In genomic region chr1:219236933-219237610, GRCh38 we compare ENCODE assay signal across 1 cellular context.
TF ChIP-seq lines count a peak whose summit lies in the region.

No MANE protein-coding gene starts in this region.

TF ChIP-seq in SK-N-SH treated with all-trans-retinoic acid at 6 μM for 48 hours, 23 proteins besides CTCF, POLR2A, EP300 and RAD21 (continued from another document):
- no peak for TF ChIP-seq TSHZ2 (CRISPR knock-in tag; IDR thresholded peaks at IDR 0.05)
- no peak for TF ChIP-seq POU6F1 (CRISPR knock-in tag; IDR thresholded peaks at IDR 0.05; ENCODE audit: borderline replicate concordance, low read depth)
- no peak for TF ChIP-seq PATZ1 (CRISPR knock-in tag; IDR thresholded peaks at IDR 0.05; ENCODE audit: borderline replicate concordance)
- no peak for TF ChIP-seq SNAI2 (CRISPR knock-in tag; IDR thresholded peaks at IDR 0.05)
- TF ChIP-seq ESRRG (CRISPR knock-in tag; IDR thresholded peaks at IDR 0.05), result no peak
- no peak for TF ChIP-seq ARNTL (CRISPR knock-in tag; IDR thresholded peaks at IDR 0.05; ENCODE audit: borderline replicate concordance, low read depth)
- no peak for TF ChIP-seq GLIS3 (CRISPR knock-in tag; IDR thresholded peaks at IDR 0.05)
- TF ChIP-seq CREB5 (CRISPR knock-in tag; IDR thresholded peaks at IDR 0.05; ENCODE audit: low read depth), result no peak
- TF ChIP-seq ZNF8 (CRISPR knock-in tag; IDR thresholded peaks at IDR 0.05), result no peak
- TF ChIP-seq TOX (CRISPR knock-in tag; IDR thresholded peaks at IDR 0.05; ENCODE audit: borderline replicate concordance), result no peak
- TF ChIP-seq CSDC2 (CRISPR knock-in tag; IDR thresholded peaks at IDR 0.05), result no peak
- no peak for TF ChIP-seq ISL1 (CRISPR knock-in tag; IDR thresholded peaks at IDR 0.05)
- no peak for TF ChIP-seq ZFP30 (CRISPR knock-in tag; IDR thresholded peaks at IDR 0.05)
- TF ChIP-seq OSR1 (CRISPR knock-in tag; IDR thresholded peaks at IDR 0.05), result no peak
